Comparison of ENCODE assay signal across 23 cellular contexts in the genomic region with DNA sequence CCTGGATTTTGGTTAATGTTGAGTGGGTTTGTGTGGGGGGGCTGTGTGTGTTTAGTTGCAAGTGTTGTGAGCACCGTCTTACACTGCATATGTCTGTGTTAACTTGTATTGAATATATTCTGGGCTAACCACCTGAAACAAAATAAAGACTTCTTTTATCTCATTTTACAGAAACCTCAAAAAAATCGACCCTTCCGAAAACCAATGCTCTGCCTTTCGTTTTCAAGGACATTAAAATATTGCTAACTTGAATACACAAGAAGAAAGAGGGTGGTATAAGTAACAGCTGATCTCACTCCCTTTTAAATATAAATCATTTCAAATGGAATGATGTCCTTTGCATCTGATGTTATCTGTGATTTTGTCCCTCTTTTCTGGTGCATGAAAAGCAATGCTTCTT.
DNase-seq lines count a peak whose midpoint lies in the region; ATAC-seq and TF ChIP-seq lines count a peak whose summit lies in the region.
"Had no signal": no experiment of that assay in that cellular context is flagged by ENCODE, and none has a peak within 500 bp of the region (broad histone marks: within the 10 kb centered on the region; RNA-seq: fewer than 3 reads in every experiment).

No MANE protein-coding gene starts in this region.

- no peak for TF ChIP-seq CTCF in heart right ventricle (IDR thresholded peaks at IDR 0.05)

- H3K4me1 ChIP-seq in heart right ventricle = peaks cover 0 to 38% (median 7%) of the 10 kb centered on the region in 9 donors
- no peaks in the 10 kb centered on the region for H3K4me1 ChIP-seq in naive thymus-derived CD4-positive, alpha-beta T cell (ENCODE audit: control insufficient read depth in 2 of 2, insufficient read depth in 2 of 2, low read length in 2 of 2)
- H3K4me1 ChIP-seq: BE2C had no signal

- H3K9me3 Mint-ChIP-seq in naive thymus-derived CD4-positive, alpha-beta T cell = peaks cover 0 to 2% (median 0%) of the 10 kb centered on the region in 11 donors
- H3K9me3 Mint-ChIP-seq: IgD-negative memory B cell had no signal

- H3K27ac ChIP-seq in heart right ventricle (peak overlapping the region in 3 of 10 donors; percentile 73 to 86 (median 83)), caudate nucleus (ENCODE audit: low read depth, low read length) (peak overlapping the region; percentile 48)
- no peak overlapping the region for H3K27ac ChIP-seq in naive thymus-derived CD4-positive, alpha-beta T cell (ENCODE audit: low read depth, low read length)

- H3K27ac Mint-ChIP-seq in naive thymus-derived CD4-positive, alpha-beta T cell = no peak overlapping the region
- H3K27ac Mint-ChIP-seq: CD4-positive, CD25-positive, alpha-beta regulatory T cell; IgD-negative memory B cell had no signal

- H3K9me3 ChIP-seq in heart right ventricle = no peaks in the 10 kb centered on the region
- no peaks in the 10 kb centered on the region for H3K9me3 ChIP-seq in naive thymus-derived CD4-positive, alpha-beta T cell (ENCODE audit: control insufficient read depth in 2 of 3, low read length in 3 of 3)
- H3K9me3 ChIP-seq: BE2C had no signal

- POLR2A ChIA-PET in naive thymus-derived CD4-positive, alpha-beta T cell (lab: Charles Lee) = no interaction called here

- WGBS in heart right ventricle, 2 donors = 79 to 86% methylated on average over 4 of the region's 4 CpGs

- CTCF ChIA-PET in naive thymus-derived CD4-positive, alpha-beta T cell (lab: Charles Lee) = interaction anchor here (0.9 kb wide), 1 partner anchor 22 kb away, joined by 3 read pairs; no protein-coding TSS in a partner anchor

- peaks cover 0 to 30% (median 9%) of the 10 kb centered on the region in 5 donors for H3K27me3 Mint-ChIP-seq in naive thymus-derived CD4-positive, alpha-beta T cell
- H3K27me3 Mint-ChIP-seq: CD4-positive, CD25-positive, alpha-beta regulatory T cell had no signal

- H3K27me3 ChIP-seq in heart right ventricle = no peaks in the 10 kb centered on the region
- H3K27me3 ChIP-seq in naive thymus-derived CD4-positive, alpha-beta T cell (ENCODE audit: control insufficient read depth in 2 of 2, insufficient read depth in 2 of 2, low read length in 2 of 2) = no peaks in the 10 kb centered on the region
- H3K27me3 ChIP-seq: BE2C had no signal

- ATAC-seq in heart right ventricle (no peak), left ventricle myocardium superior (no peak)
- ATAC-seq in naive thymus-derived CD4-positive, alpha-beta T cell = no peak

- H3K4me1 Mint-ChIP-seq in naive thymus-derived CD4-positive, alpha-beta T cell = no peaks in the 10 kb centered on the region
- H3K4me1 Mint-ChIP-seq: CD4-positive, CD25-positive, alpha-beta regulatory T cell; IgD-negative memory B cell had no signal

- H3K4me3 Mint-ChIP-seq in naive thymus-derived CD4-positive, alpha-beta T cell = no peak overlapping the region
- H3K4me3 Mint-ChIP-seq: CD4-positive, CD25-positive, alpha-beta regulatory T cell; IgD-negative memory B cell had no signal

- DNase-seq in heart right ventricle = no peak
- DNase-seq in left ventricle myocardium superior = no peak
- peak in 1 of 61 donors; percentile 2 for DNase-seq in caudate nucleus (lab: John Stamatoyannopoulos, UW)
- peak; percentile 33 for DNase-seq in medulla oblongata (ENCODE audit: extremely low spot score)
- peak; percentile 67 for DNase-seq in superior temporal gyrus (ENCODE audit: extremely low spot score)
- DNase-seq in NCI-H146 (lab: John Stamatoyannopoulos, UW) = no peak
- no peak for DNase-seq in NCI-H69 (lab: John Stamatoyannopoulos, UW)
- no peak for DNase-seq in naive thymus-derived CD4-positive, alpha-beta T cell
- DNase-seq: BE2C; CD4-positive, CD25-positive, alpha-beta regulatory T cell; COR-L47; DMS 273 treated with DMSO at 0.1 percent for 48 hours; GDM1; HCEC 1CT; Karpas-422; NCI-H1048; NCI-H1436; NCI-H2029 treated with DMSO at 0.1 percent for 48 hours; NCI-H2171; NCI-H446 treated with DMSO at 0.1 percent for 48 hours; NK-92 treated with Interleukin-12 subunit alpha and Interleukin-12 subunit beta, amount 100 ng/mL, for 24 hours; SIG-M5 had no signal

- peak overlapping the region in 8 of 10 donors; percentile 21 to 55 (median 48) for H3K4me3 ChIP-seq in heart right ventricle
- no peak overlapping the region for H3K4me3 ChIP-seq in naive thymus-derived CD4-positive, alpha-beta T cell (ENCODE audit: low read length)

- H3K36me3 Mint-ChIP-seq in naive thymus-derived CD4-positive, alpha-beta T cell = no peaks in the 10 kb centered on the region
- H3K36me3 Mint-ChIP-seq: CD4-positive, CD25-positive, alpha-beta regulatory T cell; IgD-negative memory B cell had no signal

- H3K36me3 ChIP-seq in heart right ventricle = no peaks in the 10 kb centered on the region
- H3K36me3 ChIP-seq in naive thymus-derived CD4-positive, alpha-beta T cell (ENCODE audit: control insufficient read depth in 2 of 3, insufficient read depth in 3 of 3, low read length in 3 of 3) = no peaks in the 10 kb centered on the region
- H3K36me3 ChIP-seq: BE2C had no signal

- intact Hi-C loops in heart right ventricle (cut with DNase I) = loop anchor here in 5 of 10 donors (5.0 to 10.0 kb wide), 5 partner anchors 39 to 137 kb away; no protein-coding TSS in a partner anchor
- intact Hi-C loops in left ventricle myocardium superior (cut with micrococcal nuclease) = no loop called here
- intact Hi-C loops in naive thymus-derived CD4-positive, alpha-beta T cell (cut with micrococcal nuclease) = no loop called here

Comparison
In these comparisons a context has a peak if more than half of its experiments do, and no peak if none do; other contexts are left out.
1. DNase-seq: peak in medulla oblongata (single experiment) and superior temporal gyrus (single experiment); none in heart right ventricle (0 of 2), left ventricle myocardium superior (single experiment), NCI-H146 (single experiment), NCI-H69 (single experiment) and naive thymus-derived CD4-positive, alpha-beta T cell (0 of 9).